In genomic region chr20:57934007-57934805, GRCh38 we compare ENCODE assay signal across 26 cellular contexts.
DNase-seq lines count a peak whose midpoint lies in the region; TF ChIP-seq lines count a peak whose summit lies in the region.
"Had no signal": no experiment of that assay in that cellular context is flagged by ENCODE, and none has a peak within 500 bp of the region (broad histone marks: within the 10 kb centered on the region; RNA-seq: fewer than 3 reads in every experiment).

No MANE protein-coding gene starts in this region.

- no peak for TF ChIP-seq POLR2A in ovary (IDR thresholded peaks at IDR 0.05)

- H3K4me1 ChIP-seq in ovary (ENCODE audit: insufficient read depth): no peaks in the 10 kb centered on the region
- H3K4me1 ChIP-seq: gastrocnemius medialis had no signal

- no peak for TF ChIP-seq EP300 in ovary (IDR thresholded peaks at IDR 0.05)

- intact Hi-C loops in posterior vena cava (cut with DNase I) (loop anchor here in 1 of 2 donors (5.0 kb wide), 1 partner anchor 872 kb away; no protein-coding TSS in a partner anchor), ovary (cut with DNase I) (no loop called here)

- H3K27ac ChIP-seq in brain microvascular endothelial cell (no peak overlapping the region), ovary (no peak overlapping the region)
- H3K27ac ChIP-seq: gastrocnemius medialis, hepatocyte, upper lobe of left lung had no signal

- H3K36me3 ChIP-seq in brain microvascular endothelial cell (replicated peaks): no peaks in the 10 kb centered on the region
- no peaks in the 10 kb centered on the region for H3K36me3 ChIP-seq in ovary
- H3K36me3 ChIP-seq: gastrocnemius medialis, upper lobe of left lung had no signal

- in situ Hi-C loops in brain microvascular endothelial cell (cut with HindIII; ENCODE audit: low pct_ligation_motif_present, low sequenced_read_pairs): no loop called here

- TF ChIP-seq CTCF in brain microvascular endothelial cell (IDR thresholded peaks at IDR 0.05; ENCODE audit: low read depth, low read length, missing control alignments) (peak; percentile 13), ovary (IDR thresholded peaks at IDR 0.05) (no peak)

- no peaks in the 10 kb centered on the region for H3K9me3 ChIP-seq in ovary
- H3K9me3 ChIP-seq: gastrocnemius medialis, upper lobe of left lung had no signal

- 81 to 86% (median 82%) methylated on average over 10 of the region's 10 CpGs for WGBS in ovary, 3 donors

- peak; percentile 26 for DNase-seq in COLO829 (ENCODE audit: low spot score)
- DNase-seq in M059J (ENCODE audit: low read depth): peak; percentile 53
- DNase-seq in brain microvascular endothelial cell: no peak
- DNase-seq in posterior vena cava (ENCODE audit: low spot score): peak; percentile 69
- no peak for DNase-seq in ovary
- DNase-seq in anterior cingulate cortex (lab: John Stamatoyannopoulos, UW): no peak
- no peak for DNase-seq in NCI-H1417 treated with DMSO at 0.1 percent for 48 hours (lab: John Stamatoyannopoulos, UW)
- DNase-seq: activated CD4-positive, CD25-positive, alpha-beta regulatory T cell; activated CD8-positive, alpha-beta memory T cell treated with anti-CD3 and anti-CD28 coated beads, Interleukin-2, amount 10 ng/mL, durations not matched to agents 7 days and 5 days; activated naive CD4-positive, alpha-beta T cell; activated naive CD8-positive, alpha-beta T cell treated with anti-CD3 and anti-CD28 coated beads, Interleukin-2, amount 50 U/mL, for 24 hours; activated T-cell treated with anti-CD3 and anti-CD28 coated beads, Interleukin-2, amount 50 U/mL, for 4 hours; CD4-positive, alpha-beta memory T cell; gastrocnemius medialis; H9; Kasumi-1; MV-4-11; natural killer cell; NCI-H1436 treated with DMSO at 0.1 percent for 48 hours; occipital lobe; stimulated activated CD4-positive, alpha-beta T cell treated with anti-CD3 and anti-CD28 coated beads, Interleukin-4, amount 100 ng/mL, for 24 hours; substantia nigra; upper lobe of left lung had no signal

- H3K27me3 ChIP-seq in brain microvascular endothelial cell (replicated peaks) (no peaks in the 10 kb centered on the region), ovary (no peaks in the 10 kb centered on the region)
- H3K27me3 ChIP-seq: gastrocnemius medialis, hepatocyte, upper lobe of left lung had no signal

- H3K4me3 ChIP-seq in brain microvascular endothelial cell (ENCODE audit: low read depth, low read length) (no peak overlapping the region), ovary (no peak overlapping the region)
- H3K4me3 ChIP-seq: gastrocnemius medialis, GM12878, hepatocyte, lung, upper lobe of left lung had no signal

Comparison
In these comparisons a context has a peak if more than half of its experiments do, and no peak if none do; other contexts are left out.
1. DNase-seq: peak in COLO829 (single experiment), M059J (single experiment) and posterior vena cava (single experiment); none in brain microvascular endothelial cell (single experiment), ovary (0 of 5), anterior cingulate cortex (0 of 58) and NCI-H1417 treated with DMSO at 0.1 percent for 48 hours (single experiment).